In the genomic region with DNA sequence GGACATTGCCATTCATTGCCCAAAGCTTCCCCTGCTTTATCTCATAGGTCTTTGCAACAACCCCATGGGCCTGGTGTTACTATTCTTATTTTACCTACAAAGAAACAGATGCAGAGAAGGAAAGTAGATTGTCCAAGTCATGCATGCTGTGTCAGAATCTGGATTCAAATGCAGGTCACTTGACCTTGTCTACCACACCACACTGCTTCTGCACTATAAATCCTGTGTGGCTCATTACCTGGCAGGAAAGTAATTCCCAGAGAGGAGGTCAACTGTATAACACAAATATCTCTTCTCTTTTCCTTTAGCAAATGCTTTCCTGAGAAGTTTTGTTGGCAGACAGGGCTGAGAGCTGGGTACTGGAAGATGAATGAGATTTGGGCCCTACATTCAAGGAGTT, we compare ENCODE assay signal across 16 cellular contexts.
"Had no signal": no experiment of that assay in that cellular context is flagged by ENCODE, and none has a peak within 500 bp of the region (broad histone marks: within the 10 kb centered on the region; RNA-seq: fewer than 3 reads in every experiment).

No MANE protein-coding gene starts in this region.

- H3K27ac ChIP-seq: left lung, parathyroid adenoma, thyroid gland, uterus had no signal

- DNase-seq: activated CD4-positive, alpha-beta T cell treated with anti-CD3 and anti-CD28 coated beads, Interleukin-2, amount 10 ng/mL, durations not matched to agents 24 days and 14 days; activated CD8-positive, alpha-beta memory T cell treated with anti-CD3 and anti-CD28 coated beads, Interleukin-2, amount 50 U/mL, for 48 hours; activated gamma-delta T cell; activated T-cell treated with anti-CD3 and anti-CD28 coated beads, Interleukin-2, amount 50 U/mL, for 72 hours; effector CD8-positive, alpha-beta T cell; foreskin fibroblast; hippocampal formation; islet precursor cell; left lung; mammary epithelial cell; stimulated activated CD8-positive, alpha-beta memory T cell treated with anti-CD3 and anti-CD28 coated beads, Interleukin-4, amount 100 ng/mL, for 48 hours; stimulated activated naive CD4-positive, alpha-beta T cell treated with Interleukin-2 at 50 U/mL for 16 hours; thyroid gland; uterus had no signal

- ATAC-seq: activated T-cell treated with anti-CD3 and anti-CD28 coated beads, Interleukin-2, amount 50 U/mL, for 72 hours; left lung had no signal

- H3K4me3 Mint-ChIP-seq: activated CD4-positive, alpha-beta T cell treated with anti-CD3 and anti-CD28 coated beads, Interleukin-2, amount 10 ng/mL, durations not matched to agents 24 days and 14 days; activated naive CD8-positive, alpha-beta T cell; activated T-cell treated with anti-CD3 and anti-CD28 coated beads, Interleukin-2, amount 50 U/mL, for 72 hours had no signal

- H3K27me3 ChIP-seq: left lung, thyroid gland, uterus had no signal

- H3K79me2 ChIP-seq: parathyroid adenoma had no signal

- H3K9ac ChIP-seq: parathyroid adenoma had no signal

- H3K4me3 ChIP-seq: left lung, thyroid gland, uterus had no signal

- H3K9me3 ChIP-seq: left lung, thyroid gland, uterus had no signal

- H3K36me3 ChIP-seq: left lung, thyroid gland, uterus had no signal

- H2AFZ ChIP-seq: parathyroid adenoma had no signal

- H3K27ac Mint-ChIP-seq: activated CD4-positive, alpha-beta T cell treated with anti-CD3 and anti-CD28 coated beads, Interleukin-2, amount 10 ng/mL, durations not matched to agents 24 days and 14 days; activated naive CD8-positive, alpha-beta T cell; activated T-cell treated with anti-CD3 and anti-CD28 coated beads, Interleukin-2, amount 50 U/mL, for 72 hours had no signal

- H3K36me3 Mint-ChIP-seq: activated naive CD8-positive, alpha-beta T cell had no signal

- H3K27me3 Mint-ChIP-seq: activated CD4-positive, alpha-beta T cell treated with anti-CD3 and anti-CD28 coated beads, Interleukin-2, amount 10 ng/mL, durations not matched to agents 24 days and 14 days; activated naive CD8-positive, alpha-beta T cell had no signal

- H3K4me1 ChIP-seq: parathyroid adenoma, uterus had no signal

- H3K9me3 Mint-ChIP-seq: activated CD4-positive, alpha-beta T cell treated with anti-CD3 and anti-CD28 coated beads, Interleukin-2, amount 10 ng/mL, durations not matched to agents 24 days and 14 days; activated T-cell treated with anti-CD3 and anti-CD28 coated beads, Interleukin-2, amount 50 U/mL, for 72 hours had no signal
